8 cellular contexts compared by ENCODE assay signal in genomic region chr4:140092094-140092820, GRCh38.
DNase-seq lines count a peak whose midpoint lies in the region; ATAC-seq and TF ChIP-seq lines count a peak whose summit lies in the region.

No MANE protein-coding gene starts in this region.

- H3K9me3 Mint-ChIP-seq in Calu3 (ENCODE audit: low read depth, unreplicated experiment): no peaks in the 10 kb centered on the region
- no peaks in the 10 kb centered on the region for H3K9me3 Mint-ChIP-seq in progenitor cell of endocrine pancreas (ENCODE audit: low read depth)

- CTCF ChIA-PET in Calu3 (lab: Charles Lee): no interaction called here

- ATAC-seq in heart left ventricle (peak; percentile 40 to 77 (median 53)), GM21390 (IDR thresholded peaks at IDR 0.05; ENCODE audit: unreplicated experiment) (no peak)

- DNase-seq in Calu3 (peak; percentile 7), NCI-H1417 treated with DMSO at 0.1 percent for 48 hours (lab: John Stamatoyannopoulos, UW) (peak; percentile 89), heart left ventricle (peak; percentile 41 to 84 (median 66)), progenitor cell of endocrine pancreas (ENCODE audit: low spot score, unreplicated experiment) (no peak), amniotic stem cell (lab: John Stamatoyannopoulos, UW) (no peak)
- DNase-seq in activated CD4-positive, alpha-beta T cell treated with anti-CD3 and anti-CD28 coated beads for 1 hour: no peak

- H3K36me3 Mint-ChIP-seq in Calu3 (ENCODE audit: insufficient read depth, unreplicated experiment): peaks cover 5% of the 10 kb centered on the region
- no peaks in the 10 kb centered on the region for H3K36me3 Mint-ChIP-seq in progenitor cell of endocrine pancreas (ENCODE audit: insufficient read depth)

- no peaks in the 10 kb centered on the region for H3K27me3 Mint-ChIP-seq in Calu3 (ENCODE audit: unreplicated experiment)
- no peaks in the 10 kb centered on the region for H3K27me3 Mint-ChIP-seq in progenitor cell of endocrine pancreas

- peak overlapping the region; percentile 50 for H3K27ac Mint-ChIP-seq in Calu3 (ENCODE audit: unreplicated experiment)
- peak overlapping the region; percentile 26 for H3K27ac Mint-ChIP-seq in progenitor cell of endocrine pancreas

- intact Hi-C loops in Calu3 (cut with micrococcal nuclease; ENCODE audit: unreplicated experiment) (no loop called here), heart left ventricle (cut with DNase I) (loop anchor here in 4 of 10 donors (1.0 to 10.0 kb wide), 6 partner anchors 35 to 427 kb away; partner anchors contain the start of genes MAML3 (in 1 of the 4) and MGST2 (in 1 of the 4))

- H3K4me1 ChIP-seq in heart left ventricle: peaks cover 7 to 76% (median 51%) of the 10 kb centered on the region in 12 donors

- BruUV-seq in Calu3 (replicated peaks; lab: Mats Ljungman, UMichigan): no TSS peak

- WGBS in heart left ventricle, 4 donors: 21 to 27% (median 22%) methylated on average over 23 of the region's 23 CpGs

- no peaks in the 10 kb centered on the region for H3K27me3 ChIP-seq in heart left ventricle

- H3K4me3 Mint-ChIP-seq in Calu3 (ENCODE audit: low read depth, unreplicated experiment) (peak overlapping the region; percentile 73), progenitor cell of endocrine pancreas (ENCODE audit: low read depth) (peak overlapping the region; percentile 53)

- H3K4me1 Mint-ChIP-seq in Calu3 (ENCODE audit: low read depth, unreplicated experiment) (peaks cover 35% of the 10 kb centered on the region), progenitor cell of endocrine pancreas (ENCODE audit: low read depth) (peaks cover 55% of the 10 kb centered on the region)

- no peak for TF ChIP-seq CTCF in Calu3 (IDR thresholded peaks at IDR 0.05; ENCODE audit: unreplicated experiment)
- no peak for TF ChIP-seq CTCF in WI38 (IDR thresholded peaks at IDR 0.05; ENCODE audit: low read depth, low read length)
- no peak for TF ChIP-seq CTCF in heart left ventricle (IDR thresholded peaks at IDR 0.05)
- no peak for TF ChIP-seq CTCF in progenitor cell of endocrine pancreas (IDR thresholded peaks at IDR 0.05; ENCODE audit: unreplicated experiment)

- TF ChIP-seq POLR2A in heart left ventricle (IDR thresholded peaks at IDR 0.05): no peak

- H3K4me3 ChIP-seq in WI38 (ENCODE audit: low read depth, low read length): peak overlapping the region; percentile 37
- peak overlapping the region in 11 of 12 donors; percentile 8 to 59 (median 47) for H3K4me3 ChIP-seq in heart left ventricle

- peak overlapping the region; percentile 49 to 88 (median 80) for H3K27ac ChIP-seq in heart left ventricle

- no peaks in the 10 kb centered on the region for H3K9me3 ChIP-seq in heart left ventricle

- H3K36me3 ChIP-seq in heart left ventricle: no peaks in the 10 kb centered on the region

Comparison
In these comparisons a context has a peak if more than half of its experiments do, and no peak if none do; other contexts are left out.
1. DNase-seq: peak in Calu3 (single experiment), NCI-H1417 treated with DMSO at 0.1 percent for 48 hours (single experiment) and heart left ventricle (5 of 5); none in progenitor cell of endocrine pancreas (single experiment), amniotic stem cell (single experiment) and activated CD4-positive, alpha-beta T cell treated with anti-CD3 and anti-CD28 coated beads for 1 hour (single experiment).